1 cellular context compared by ENCODE assay signal in genomic region chr2:64192570-64193192, GRCh38.
TF ChIP-seq lines count a peak whose summit lies in the region.

No MANE protein-coding gene starts in this region.

TF ChIP-seq in GM23338, 12 proteins besides CTCF, POLR2A, EP300 and RAD21 (continued from another document):
- TF ChIP-seq REST (IDR thresholded peaks at IDR 0.05; ENCODE audit: unreplicated experiment) (no peak), EZH2phosphoT487 (IDR thresholded peaks at IDR 0.05; ENCODE audit: unreplicated experiment) (no peak), JUNB (IDR thresholded peaks at IDR 0.05; ENCODE audit: unreplicated experiment) (no peak), POLR2AphosphoS5 (IDR thresholded peaks at IDR 0.05; ENCODE audit: low read depth) (no peak), STAT1 (IDR thresholded peaks at IDR 0.05; ENCODE audit: unreplicated experiment) (no peak)
- TF ChIP-seq, protein P1, sequence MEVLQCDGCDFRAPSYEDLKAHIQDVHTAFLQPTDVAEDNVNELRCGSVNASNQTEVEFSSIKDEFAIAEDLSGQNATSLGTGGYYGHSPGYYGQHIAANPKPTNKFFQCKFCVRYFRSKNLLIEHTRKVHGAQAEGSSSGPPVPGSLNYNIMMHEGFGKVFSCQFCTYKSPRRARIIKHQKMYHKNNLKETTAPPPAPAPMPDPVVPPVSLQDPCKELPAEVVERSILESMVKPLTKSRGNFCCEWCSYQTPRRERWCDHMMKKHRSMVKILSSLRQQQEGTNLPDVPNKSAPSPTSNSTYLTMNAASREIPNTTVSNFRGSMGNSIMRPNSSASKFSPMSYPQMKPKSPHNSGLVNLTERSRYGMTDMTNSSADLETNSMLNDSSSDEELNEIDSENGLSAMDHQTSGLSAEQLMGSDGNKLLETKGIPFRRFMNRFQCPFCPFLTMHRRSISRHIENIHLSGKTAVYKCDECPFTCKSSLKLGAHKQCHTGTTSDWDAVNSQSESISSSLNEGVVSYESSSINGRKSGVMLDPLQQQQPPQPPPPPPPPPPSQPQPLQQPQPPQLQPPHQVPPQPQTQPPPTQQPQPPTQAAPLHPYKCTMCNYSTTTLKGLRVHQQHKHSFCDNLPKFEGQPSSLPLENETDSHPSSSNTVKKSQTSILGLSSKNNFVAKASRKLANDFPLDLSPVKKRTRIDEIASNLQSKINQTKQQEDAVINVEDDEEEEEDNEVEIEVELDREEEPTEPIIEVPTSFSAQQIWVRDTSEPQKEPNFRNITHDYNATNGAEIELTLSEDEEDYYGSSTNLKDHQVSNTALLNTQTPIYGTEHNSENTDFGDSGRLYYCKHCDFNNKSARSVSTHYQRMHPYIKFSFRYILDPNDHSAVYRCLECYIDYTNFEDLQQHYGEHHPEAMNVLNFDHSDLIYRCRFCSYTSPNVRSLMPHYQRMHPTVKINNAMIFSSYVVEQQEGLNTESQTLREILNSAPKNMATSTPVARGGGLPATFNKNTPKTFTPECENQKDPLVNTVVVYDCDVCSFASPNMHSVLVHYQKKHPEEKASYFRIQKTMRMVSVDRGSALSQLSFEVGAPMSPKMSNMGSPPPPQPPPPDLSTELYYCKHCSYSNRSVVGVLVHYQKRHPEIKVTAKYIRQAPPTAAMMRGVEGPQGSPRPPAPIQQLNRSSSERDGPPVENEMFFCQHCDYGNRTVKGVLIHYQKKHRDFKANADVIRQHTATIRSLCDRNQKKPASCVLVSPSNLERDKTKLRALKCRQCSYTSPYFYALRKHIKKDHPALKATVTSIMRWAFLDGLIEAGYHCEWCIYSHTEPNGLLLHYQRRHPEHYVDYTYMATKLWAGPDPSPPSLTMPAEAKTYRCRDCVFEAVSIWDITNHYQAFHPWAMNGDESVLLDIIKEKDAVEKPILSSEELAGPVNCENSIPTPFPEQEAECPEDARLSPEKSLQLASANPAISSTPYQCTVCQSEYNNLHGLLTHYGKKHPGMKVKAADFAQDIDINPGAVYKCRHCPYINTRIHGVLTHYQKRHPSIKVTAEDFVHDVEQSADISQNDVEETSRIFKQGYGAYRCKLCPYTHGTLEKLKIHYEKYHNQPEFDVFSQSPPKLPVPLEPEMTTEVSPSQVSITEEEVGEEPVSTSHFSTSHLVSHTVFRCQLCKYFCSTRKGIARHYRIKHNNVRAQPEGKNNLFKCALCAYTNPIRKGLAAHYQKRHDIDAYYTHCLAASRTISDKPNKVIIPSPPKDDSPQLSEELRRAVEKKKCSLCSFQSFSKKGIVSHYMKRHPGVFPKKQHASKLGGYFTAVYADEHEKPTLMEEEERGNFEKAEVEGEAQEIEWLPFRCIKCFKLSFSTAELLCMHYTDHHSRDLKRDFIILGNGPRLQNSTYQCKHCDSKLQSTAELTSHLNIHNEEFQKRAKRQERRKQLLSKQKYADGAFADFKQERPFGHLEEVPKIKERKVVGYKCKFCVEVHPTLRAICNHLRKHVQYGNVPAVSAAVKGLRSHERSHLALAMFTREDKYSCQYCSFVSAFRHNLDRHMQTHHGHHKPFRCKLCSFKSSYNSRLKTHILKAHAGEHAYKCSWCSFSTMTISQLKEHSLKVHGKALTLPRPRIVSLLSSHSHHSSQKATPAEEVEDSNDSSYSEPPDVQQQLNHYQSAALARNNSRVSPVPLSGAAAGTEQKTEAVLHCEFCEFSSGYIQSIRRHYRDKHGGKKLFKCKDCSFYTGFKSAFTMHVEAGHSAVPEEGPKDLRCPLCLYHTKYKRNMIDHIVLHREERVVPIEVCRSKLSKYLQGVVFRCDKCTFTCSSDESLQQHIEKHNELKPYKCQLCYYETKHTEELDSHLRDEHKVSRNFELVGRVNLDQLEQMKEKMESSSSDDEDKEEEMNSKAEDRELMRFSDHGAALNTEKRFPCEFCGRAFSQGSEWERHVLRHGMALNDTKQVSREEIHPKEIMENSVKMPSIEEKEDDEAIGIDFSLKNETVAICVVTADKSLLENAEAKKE (CRISPR knock-in tag; IDR thresholded peaks at IDR 0.05), result no peak
TF ChIP-seq in GM23338: peak in this region for 0.
